ENCODE assay signal across 12 cellular contexts in genomic region chr11:2770556-2771301, GRCh38.
DNase-seq lines count a peak whose midpoint lies in the region; ATAC-seq and TF ChIP-seq lines count a peak whose summit lies in the region.
"Had no signal": no experiment of that assay in that cellular context is flagged by ENCODE, and none has a peak within 500 bp of the region (broad histone marks: within the 10 kb centered on the region; RNA-seq: fewer than 3 reads in every experiment).

No MANE protein-coding gene starts in this region.

- no peaks in the 10 kb centered on the region for H3K36me3 ChIP-seq in right lobe of liver
- H3K36me3 ChIP-seq in suprapubic skin = no peaks in the 10 kb centered on the region
- no peaks in the 10 kb centered on the region for H3K36me3 ChIP-seq in gastroesophageal sphincter
- H3K36me3 ChIP-seq: transverse colon had no signal

- H3K36me3 Mint-ChIP-seq in activated T-cell treated with anti-CD3 and anti-CD28 coated beads, Interleukin-2, amount 50 U/mL, for 4 hours (ENCODE audit: insufficient read depth) = peaks cover 3% of the 10 kb centered on the region

- H3K27me3 Mint-ChIP-seq in activated T-cell treated with anti-CD3 and anti-CD28 coated beads, Interleukin-2, amount 50 U/mL, for 4 hours (ENCODE audit: low read depth) = no peaks in the 10 kb centered on the region

- H3K4me3 Mint-ChIP-seq in activated T-cell treated with anti-CD3 and anti-CD28 coated beads, Interleukin-2, amount 50 U/mL, for 4 hours = no peak overlapping the region

- H3K9me3 ChIP-seq in right lobe of liver (no peaks in the 10 kb centered on the region), suprapubic skin (no peaks in the 10 kb centered on the region), gastroesophageal sphincter (no peaks in the 10 kb centered on the region)
- H3K9me3 ChIP-seq: transverse colon had no signal

- peaks cover 15% of the 10 kb centered on the region for H3K4me1 Mint-ChIP-seq in activated T-cell treated with anti-CD3 and anti-CD28 coated beads, Interleukin-2, amount 50 U/mL, for 4 hours (ENCODE audit: low read depth)

- TF ChIP-seq CTCF in right lobe of liver (IDR thresholded peaks at IDR 0.05) = no peak
- TF ChIP-seq CTCF in suprapubic skin (IDR thresholded peaks at IDR 0.05) = no peak
- TF ChIP-seq CTCF in gastroesophageal sphincter (IDR thresholded peaks at IDR 0.05) = no peak

- H3K27me3 ChIP-seq in right lobe of liver = no peaks in the 10 kb centered on the region
- H3K27me3 ChIP-seq in suprapubic skin = no peaks in the 10 kb centered on the region
- H3K27me3 ChIP-seq in gastroesophageal sphincter = no peaks in the 10 kb centered on the region
- H3K27me3 ChIP-seq: transverse colon had no signal

- DNase-seq in activated T-cell treated with anti-CD3 and anti-CD28 coated beads, Interleukin-2, amount 50 U/mL, for 1 hour = peak; percentile 9
- DNase-seq in activated T-cell treated with anti-CD3 and anti-CD28 coated beads for 4 hours (no peak), right lobe of liver (peak; percentile 19 to 38 (median 35)), suprapubic skin (ENCODE audit: low spot score in 2 of 2) (peak; percentile 56 to 65), NCI-H1417 (lab: John Stamatoyannopoulos, UW) (no peak)
- DNase-seq in activated T-cell treated with anti-CD3 and anti-CD28 coated beads, Interleukin-2, amount 50 U/mL, for 4 hours = peak; percentile 2
- DNase-seq: ACHN, activated gamma-delta T cell, RPMI8226, transverse colon had no signal

- no CpG with 5 or more reads among the region's 10 CpGs for WGBS in right lobe of liver (ENCODE audit: insufficient coverage, low coverage, low lambda C conversion rate, missing lambda C conversion rate)
- WGBS in suprapubic skin = no CpG with 5 or more reads among the region's 10 CpGs
- WGBS in gastroesophageal sphincter (ENCODE audit: low coverage in 1 of 2), 2 donors = 62 to 100% methylated on average over 2 of the region's 10 CpGs

- ATAC-seq in activated T-cell treated with anti-CD3 and anti-CD28 coated beads, Interleukin-2, amount 50 U/mL, for 4 hours = no peak
- ATAC-seq in right lobe of liver = no peak
- ATAC-seq in HG03108 (IDR thresholded peaks at IDR 0.05; ENCODE audit: unreplicated experiment) = no peak
- no peak for ATAC-seq in gastroesophageal sphincter

- H3K4me1 ChIP-seq in right lobe of liver (no peaks in the 10 kb centered on the region), suprapubic skin (peaks cover 7% of the 10 kb centered on the region), gastroesophageal sphincter (no peaks in the 10 kb centered on the region)
- H3K4me1 ChIP-seq: transverse colon had no signal

- intact Hi-C loops in right lobe of liver (cut with DNase I) = no loop called here

- TF ChIP-seq EP300 in suprapubic skin (IDR thresholded peaks at IDR 0.05) (no peak), gastroesophageal sphincter (IDR thresholded peaks at IDR 0.05) (no peak)

- no peak for TF ChIP-seq POLR2A in right lobe of liver (IDR thresholded peaks at IDR 0.05)
- TF ChIP-seq POLR2A in suprapubic skin (IDR thresholded peaks at IDR 0.05) = no peak
- TF ChIP-seq POLR2A in gastroesophageal sphincter (IDR thresholded peaks at IDR 0.05) = no peak

- no peaks in the 10 kb centered on the region for H3K9me3 Mint-ChIP-seq in activated T-cell treated with anti-CD3 and anti-CD28 coated beads, Interleukin-2, amount 50 U/mL, for 4 hours

- H3K27ac ChIP-seq in right lobe of liver (no peak overlapping the region), suprapubic skin (no peak overlapping the region), gastroesophageal sphincter (no peak overlapping the region)
- H3K27ac ChIP-seq: transverse colon had no signal

- H3K4me3 ChIP-seq in right lobe of liver (no peak overlapping the region), suprapubic skin (no peak overlapping the region), gastroesophageal sphincter (no peak overlapping the region)
- H3K4me3 ChIP-seq: transverse colon had no signal

Comparison
In these comparisons a context has a peak if more than half of its experiments do, and no peak if none do; other contexts are left out.
1. DNase-seq: peak in activated T-cell treated with anti-CD3 and anti-CD28 coated beads, Interleukin-2, amount 50 U/mL, for 1 hour (single experiment), activated T-cell treated with anti-CD3 and anti-CD28 coated beads, Interleukin-2, amount 50 U/mL, for 4 hours (single experiment), right lobe of liver (3 of 3) and suprapubic skin (2 of 2); none in activated T-cell treated with anti-CD3 and anti-CD28 coated beads for 4 hours (single experiment) and NCI-H1417 (0 of 3).